8 cellular contexts compared by ENCODE assay signal in genomic region chr19:18208098-18208951, GRCh38.
DNase-seq lines count a peak whose midpoint lies in the region; ATAC-seq and TF ChIP-seq lines count a peak whose summit lies in the region.

No MANE protein-coding gene starts in this region.

- no peak for ATAC-seq in GM19455 (IDR thresholded peaks at IDR 0.05; ENCODE audit: unreplicated experiment)

- no peaks in the 10 kb centered on the region for H3K36me3 Mint-ChIP-seq in nephron progenitor cell (ENCODE audit: low read depth)

- H3K4me3 ChIP-seq in coronary artery: peak overlapping the region; percentile 37

- DNase-seq in T-helper 2 cell: peak in 4 of 5 experiments; percentile 35 to 46 (median 38)
- no peak for DNase-seq in coronary artery (ENCODE audit: low spot score)
- DNase-seq in nephron progenitor cell: peak; percentile 58
- DNase-seq in NCI-H2081 (lab: John Stamatoyannopoulos, UW): no peak
- no peak for DNase-seq in NCI-H2107 treated with DMSO at 0.1 percent for 48 hours (lab: John Stamatoyannopoulos, UW; ENCODE audit: unreplicated experiment)

- H3K4me1 Mint-ChIP-seq in nephron progenitor cell: peaks cover 29% of the 10 kb centered on the region

- H3K4me3 Mint-ChIP-seq in nephron progenitor cell: no peak overlapping the region

- H3K27ac ChIP-seq in 22Rv1: no peak overlapping the region
- peak overlapping the region in 1 of 2 donors; percentile 81 for H3K27ac ChIP-seq in coronary artery

- H3K9me3 Mint-ChIP-seq in nephron progenitor cell: no peaks in the 10 kb centered on the region

- no peak overlapping the region for H3K27ac Mint-ChIP-seq in nephron progenitor cell

- peak; percentile 79 for TF ChIP-seq CTCF in 22Rv1 (IDR thresholded peaks at IDR 0.05)
- TF ChIP-seq CTCF in GM12873 (IDR thresholded peaks at IDR 0.05; ENCODE audit: insufficient read depth, low read depth, low read length, missing control alignments): peak; percentile 70
- TF ChIP-seq CTCF in coronary artery (IDR thresholded peaks at IDR 0.05): peak; percentile 65
- peak; percentile 55 for TF ChIP-seq CTCF in nephron progenitor cell (IDR thresholded peaks at IDR 0.05)

- H3K27me3 Mint-ChIP-seq in nephron progenitor cell (ENCODE audit: low read depth, poor library complexity): peaks cover 39% of the 10 kb centered on the region

Comparison
In these comparisons a context has a peak if more than half of its experiments do, and no peak if none do; other contexts are left out.
1. DNase-seq: peak in T-helper 2 cell (4 of 5) and nephron progenitor cell (single experiment); none in coronary artery (single experiment), NCI-H2081 (0 of 2) and NCI-H2107 treated with DMSO at 0.1 percent for 48 hours (single experiment).
2. Peak in every context shown above with its lines, with median percentiles within 50 percentile points of each other: CTCF ChIP-seq.